ENCODE assay signal across 9 cellular contexts in genomic region chr2:170930132-170931109, GRCh38. TPM values are rescaled to one million over a fixed set of nuclear protein-coding genes. Genes with fewer than 3 reads are reported as not detected.
DNase-seq lines count a peak whose midpoint lies in the region; ATAC-seq, FAIRE-seq and TF ChIP-seq lines count a peak whose summit lies in the region.
"Had no signal": no experiment of that assay in that cellular context is flagged by ENCODE, and none has a peak within 500 bp of the region (broad histone marks: within the 10 kb centered on the region; RNA-seq: fewer than 3 reads in every experiment).

No MANE protein-coding gene starts in this region.

- peaks cover 56 to 57% (median 56%) of the 10 kb centered on the region in 3 donors for H3K4me1 Mint-ChIP-seq in T-cell

- peak overlapping the region; percentile 94 to 99 (median 97) for H3K4me3 Mint-ChIP-seq in T-cell

- DNase-seq in D341Med (ENCODE audit: low spot score) (peak; percentile 60), LHCN-M2 (ENCODE audit: low read depth) (peak; percentile 63), T-cell (peak; percentile 18 to 78 (median 66)), astrocyte of the cerebellum (ENCODE audit: low read depth) (no peak), kidney (no peak), cerebellar nuclear complex (lab: John Stamatoyannopoulos, UW) (no peak)
- peak; percentile 25 to 31 for DNase-seq in stimulated activated CD4-positive, alpha-beta T cell treated with anti-CD3 and anti-CD28 coated beads, Interleukin-2, amount 100 ng/mL, for 48 hours

- peak overlapping the region; percentile 94 to 96 for H3K27ac Mint-ChIP-seq in T-cell

- FAIRE-seq in kidney (lab: Jason Lieb, UNC): no peak
- FAIRE-seq: colon had no signal

- CTCF ChIA-PET in T-cell (lab: Charles Lee): interaction anchor here (0.5 to 2.6 kb wide), 10 partner anchors 26 to 503 kb away, joined by 3 to 20 read pairs (median 4); partner anchors contain the start of genes DCAF17 (in 1 of the 2) and METTL8 (in 1 of the 2)

- H3K36me3 Mint-ChIP-seq in T-cell: peaks cover 3% of the 10 kb centered on the region

- no peak for TF ChIP-seq CTCF in astrocyte of the cerebellum (IDR thresholded peaks at IDR 0.05; ENCODE audit: low read depth, low read length, missing control alignments)
- TF ChIP-seq CTCF in kidney (IDR thresholded peaks at IDR 0.05; ENCODE audit: borderline replicate concordance, extremely low read depth, insufficient read depth): no peak

- ATAC-seq in GM21447 (IDR thresholded peaks at IDR 0.05; ENCODE audit: unreplicated experiment): peak; percentile 36
- peak; percentile 4 to 43 (median 12) for ATAC-seq in T-cell (replicated peaks in 1 of 4)

- H3K9me3 ChIP-seq in kidney (ENCODE audit: control insufficient read depth in 1 of 2, low read length in 2 of 2): no peaks in the 10 kb centered on the region

- H3K27ac ChIP-seq in kidney (ENCODE audit: low read depth in 2 of 2, low read length in 2 of 2): peak overlapping the region; percentile 80 to 90

- no peaks in the 10 kb centered on the region for H3K27me3 Mint-ChIP-seq in T-cell

- H3K4me3 ChIP-seq in astrocyte of the cerebellum (ENCODE audit: low read depth, low read length): peak overlapping the region; percentile 88
- peak overlapping the region; percentile 75 to 82 for H3K4me3 ChIP-seq in kidney (ENCODE audit: low read length in 2 of 2)

- intact Hi-C loops in kidney (cut with DNase I): no loop called here

- in situ Hi-C loops in astrocyte of the cerebellum (cut with HindIII; ENCODE audit: low sequenced_read_pairs): no loop called here

- peak overlapping the region; percentile 66 to 74 for H3K9ac ChIP-seq in kidney (ENCODE audit: low read length in 2 of 2)

- no peaks in the 10 kb centered on the region for H3K36me3 ChIP-seq in kidney (ENCODE audit: control insufficient read depth in 1 of 2, insufficient read depth in 2 of 2, low read length in 2 of 2)

- no peaks in the 10 kb centered on the region for H3K9me3 Mint-ChIP-seq in T-cell

- POLR2A ChIA-PET in T-cell (lab: Charles Lee): interaction anchor here (0.6 to 0.9 kb wide), 4 partner anchors 11 to 74 kb away, joined by 3 to 8 read pairs (median 3); no protein-coding TSS in a partner anchor

- H3K4me1 ChIP-seq in kidney (ENCODE audit: control insufficient read depth in 1 of 2, insufficient read depth in 1 of 2, low read depth in 1 of 2, low read length in 2 of 2): peaks cover 7 to 12% of the 10 kb centered on the region in 2 donors

RNA-seq across cellular contexts. Expression of gene GORASP2, which starts 1.4 kb away (rescaled TPM):
- total RNA-seq in LHCN-M2 (2014; rRNA removed) (54.5 and 55.9 TPM in 2 replicates), T-cell (10 to 100 TPM; 61.6 to 81.1 (median 71.0) TPM), kidney (70.4 TPM)
- polyA plus RNA-seq in LHCN-M2 (2012): 67.8 TPM
- polyA plus RNA-seq in kidney (ENCODE audit: insufficient read depth, low read depth, low replicate concordance): 40.4 TPM

Comparison
In these comparisons a context has a peak if more than half of its experiments do, and no peak if none do; other contexts are left out.
1. DNase-seq: peak in D341Med (single experiment), LHCN-M2 (single experiment), T-cell (34 of 34) and stimulated activated CD4-positive, alpha-beta T cell treated with anti-CD3 and anti-CD28 coated beads, Interleukin-2, amount 100 ng/mL, for 48 hours (2 of 2); none in astrocyte of the cerebellum (single experiment), kidney (single experiment) and cerebellar nuclear complex (0 of 2).